ENCODE assay signal across 8 cellular contexts in the genomic region with DNA sequence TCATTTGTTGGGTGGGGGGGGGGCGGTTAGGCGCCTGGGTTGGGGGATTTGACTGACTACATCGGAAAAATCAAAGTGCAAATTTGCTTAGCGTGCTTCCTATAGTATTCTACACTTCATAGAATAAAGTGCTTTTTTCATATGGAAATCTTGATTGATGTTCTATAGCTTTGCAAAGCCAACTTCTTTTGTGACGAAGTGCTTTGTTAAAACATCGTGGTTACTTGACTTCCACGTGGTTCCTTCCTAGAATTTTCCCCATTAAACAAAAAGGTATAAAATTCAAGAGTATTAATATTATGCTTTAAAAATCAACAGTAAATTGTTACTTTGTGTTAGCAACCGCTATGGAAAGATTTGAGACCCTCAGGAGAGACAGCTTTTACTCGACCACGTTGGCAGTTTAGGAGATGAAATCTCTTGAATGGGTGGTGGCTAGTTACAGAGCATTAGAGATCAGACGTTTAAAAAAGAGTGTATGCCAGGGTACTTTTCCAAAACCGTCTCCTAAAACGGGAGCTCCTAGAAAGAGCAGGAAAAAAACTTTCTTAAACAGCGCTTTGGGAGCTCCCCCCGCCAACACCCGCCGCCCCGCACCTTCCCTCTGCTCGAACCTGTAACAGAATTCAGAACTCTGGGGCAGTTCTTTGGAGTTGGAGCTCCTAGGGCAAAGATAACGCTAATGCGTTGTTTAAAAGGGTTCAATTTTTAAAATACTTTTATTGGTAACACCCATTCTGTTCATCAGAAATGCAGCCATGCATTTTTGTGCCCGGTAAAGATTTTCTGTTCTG. TPM values are rescaled to one million over a fixed set of nuclear protein-coding genes. Genes with fewer than 3 reads are reported as not detected.
DNase-seq lines count a peak whose midpoint lies in the region; FAIRE-seq and TF ChIP-seq lines count a peak whose summit lies in the region.

No MANE protein-coding gene starts in this region.

- TSS peak; percentile 68 for BruUV-seq in A673 (replicated peaks; lab: Mats Ljungman, UMichigan)

- DNase-seq in A673 (ENCODE audit: low spot score) = peak; percentile 48
- peak; percentile 34 for DNase-seq in dermis blood vessel endothelial cell
- no peak for DNase-seq in COLO829 (ENCODE audit: low spot score)
- no peak for DNase-seq in NCI-H510A treated with DMSO at 0.1 percent for 48 hours (lab: John Stamatoyannopoulos, UW)
- DNase-seq in COR-L47 (lab: John Stamatoyannopoulos, UW) = no peak
- no peak for DNase-seq in HTR-8/SVneo (ENCODE audit: insufficient read length, low spot score)

- H3K79me2 ChIP-seq in KMS-11 (ENCODE audit: insufficient read depth, low read depth) = peaks cover 57% of the 10 kb centered on the region

- peak overlapping the region; percentile 75 for H3K4me3 ChIP-seq in A673 (ENCODE audit: low read depth, low read length, poor library complexity, severe bottlenecking)
- peak overlapping the region; percentile 39 for H3K4me3 ChIP-seq in KMS-11 (IDR thresholded peaks at IDR 0.05; ENCODE audit: insufficient read depth, low read depth, low read length)
- peak overlapping the region; percentile 14 for H3K4me3 ChIP-seq in mucosa of stomach (ENCODE audit: low read length)

- H3K36me3 ChIP-seq in A673 (ENCODE audit: insufficient read depth, low read length, poor library complexity, severe bottlenecking) (no peaks in the 10 kb centered on the region), KMS-11 (ENCODE audit: insufficient read depth) (no peaks in the 10 kb centered on the region), mucosa of stomach (ENCODE audit: control insufficient read depth, insufficient read depth, low read length) (no peaks in the 10 kb centered on the region)

- intact Hi-C loops in A673 (cut with micrococcal nuclease; ENCODE audit: unreplicated experiment) = loop anchor here (10.0 kb wide), 2 partner anchors 228 to 1098 kb away; no protein-coding TSS in a partner anchor

- peak overlapping the region; percentile 57 for H2AFZ ChIP-seq in KMS-11 (ENCODE audit: low read depth)

- CTCF ChIA-PET in A673 (lab: Charles Lee) = interaction anchor here (0.7 kb wide), 3 partner anchors 413 to 563 kb away, joined by 3 to 4 read pairs (median 3); no protein-coding TSS in a partner anchor

- POLR2A ChIA-PET in A673 (lab: Charles Lee; ENCODE audit: low non-redundant PET) = no interaction called here

- H3K4me2 ChIP-seq in KMS-11 = peak overlapping the region; percentile 68; the same call in 1 of the 2 replicates

- H3K27me3 ChIP-seq in A673 (replicated peaks; ENCODE audit: insufficient read depth, low read depth, low read length, poor library complexity) (no peaks in the 10 kb centered on the region), KMS-11 (ENCODE audit: insufficient read depth, low read depth) (no peaks in the 10 kb centered on the region), mucosa of stomach (ENCODE audit: control insufficient read depth, insufficient read depth, low read length) (peaks cover 22% of the 10 kb centered on the region)

- H3K27ac ChIP-seq in A673 (ENCODE audit: low read depth, low read length, poor library complexity, severe bottlenecking) = peak overlapping the region; percentile 81
- H3K27ac ChIP-seq in KMS-11 = peak overlapping the region; percentile 84

- TF ChIP-seq CTCF in A673 (conservative IDR thresholded peaks at IDR 0.05; ENCODE audit: low read depth, low read length) (no peak), KMS-11 (conservative IDR thresholded peaks at IDR 0.05; ENCODE audit: low read depth, low read length) (no peak)

- peak overlapping the region; percentile 90 for H3K9ac ChIP-seq in KMS-11
- H3K9ac ChIP-seq in mucosa of stomach (ENCODE audit: low read length) = peak overlapping the region; percentile 47

- H3K9me3 ChIP-seq in A673 (ENCODE audit: low read depth, low read length, poor library complexity, severe bottlenecking) = no peaks in the 10 kb centered on the region
- H3K9me3 ChIP-seq in mucosa of stomach (ENCODE audit: control insufficient read depth, low read length) = no peaks in the 10 kb centered on the region

- peaks cover 5% of the 10 kb centered on the region; the same call in 1 of the 2 replicates for H4K20me1 ChIP-seq in KMS-11 (ENCODE audit: insufficient read depth)

- no peak for FAIRE-seq in HTR-8/SVneo (lab: Jason Lieb, UNC)

- H3K4me1 ChIP-seq in A673 (ENCODE audit: insufficient read depth, low read length, poor library complexity, severe bottlenecking) (peaks cover 48% of the 10 kb centered on the region), KMS-11 (ENCODE audit: low read depth, poor library complexity, severe bottlenecking) (peaks cover 43% of the 10 kb centered on the region), mucosa of stomach (ENCODE audit: control insufficient read depth, insufficient read depth, low read length) (no peaks in the 10 kb centered on the region)

RNA-seq across cellular contexts. Expression of a gene that starts 0.9 kb away (rescaled TPM):
- total RNA-seq in A673 (2021) (98.5 and 120 TPM in 2 replicates), dermis blood vessel endothelial cell (482 and 745 TPM in 2 replicates)

Comparison
In these comparisons a context has a peak if more than half of its experiments do, and no peak if none do; other contexts are left out.
1. DNase-seq: peak in A673 (single experiment) and dermis blood vessel endothelial cell (single experiment); none in COLO829 (single experiment), NCI-H510A treated with DMSO at 0.1 percent for 48 hours (single experiment), COR-L47 (single experiment) and HTR-8/SVneo (single experiment).
2. H3K4me3 ChIP-seq: peak in every context shown above with its lines; median percentile 75 in A673; 39 in KMS-11; 14 in mucosa of stomach.